ENCODE assay signal across 14 cellular contexts in the genomic region with DNA sequence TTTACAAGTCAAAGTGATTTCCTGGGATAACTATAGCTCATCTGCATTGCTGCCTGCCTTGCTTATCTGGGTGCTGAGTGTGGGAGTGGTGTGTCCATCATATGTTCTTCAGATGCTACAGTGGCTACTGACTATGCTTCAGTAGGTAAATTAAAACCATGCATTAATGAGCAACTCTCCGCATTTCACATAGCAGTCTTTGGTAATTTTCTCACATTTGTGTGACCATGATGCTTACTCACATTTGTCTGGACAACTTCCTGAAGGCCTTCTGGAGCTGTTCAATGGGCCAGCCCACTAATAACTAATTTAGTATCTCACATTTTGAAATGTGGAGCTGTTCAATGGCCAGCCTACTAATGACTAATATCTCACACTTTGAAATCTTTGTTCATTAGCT. TPM values are rescaled to one million over a fixed set of nuclear protein-coding genes. Genes with fewer than 3 reads are reported as not detected.
DNase-seq lines count a peak whose midpoint lies in the region; ATAC-seq, FAIRE-seq and TF ChIP-seq lines count a peak whose summit lies in the region.
"Had no signal": no experiment of that assay in that cellular context is flagged by ENCODE, and none has a peak within 500 bp of the region (broad histone marks: within the 10 kb centered on the region; RNA-seq: fewer than 3 reads in every experiment).

No MANE protein-coding gene starts in this region.

- intact Hi-C loops in natural killer cell (cut with micrococcal nuclease): loop anchor here (5.0 kb wide), 1 partner anchor 59 kb away; no protein-coding TSS in a partner anchor

- H3K27ac ChIP-seq in BLaER1 treated with 17β-estradiol and CSF1 and Interleukin-3, amounts not matched to agents 10 nM and 100 nM: peak overlapping the region in 2 of 11 experiments; percentile 40 to 67; a peak in 1 of 22 replicates
- H3K27ac ChIP-seq in GM23248: peak overlapping the region; percentile 39; the same call in 1 of the 2 replicates
- H3K27ac ChIP-seq: C4-2B, left ventricle myocardium inferior, SK-N-MC, testis had no signal

- H3K79me2 ChIP-seq in GM23248 (ENCODE audit: insufficient read depth): peaks cover 100% of the 10 kb centered on the region

- H3K27me3 ChIP-seq in BLaER1 treated with 17β-estradiol and CSF1 and Interleukin-3, amounts not matched to agents 10 nM and 100 nM: no peaks in the 10 kb centered on the region
- H3K27me3 ChIP-seq in GM23248 (replicated peaks; ENCODE audit: insufficient read depth) (no peaks in the 10 kb centered on the region), bronchial epithelial cell (ENCODE audit: control insufficient read depth, insufficient read depth, low read length) (no peaks in the 10 kb centered on the region)
- H3K27me3 ChIP-seq: testis had no signal

- H3K4me1 ChIP-seq in BLaER1 treated with 17β-estradiol and CSF1 and Interleukin-3, amounts not matched to agents 10 nM and 100 nM: peaks cover 41 to 84% (median 52%) of the 10 kb centered on the region in 10 experiments
- peaks cover 10% of the 10 kb centered on the region for H3K4me1 ChIP-seq in GM23248 (ENCODE audit: insufficient read depth)

- peaks cover 98 to 100% (median 100%) of the 10 kb centered on the region in 11 experiments for H4K20me1 ChIP-seq in BLaER1 treated with 17β-estradiol and CSF1 and Interleukin-3, amounts not matched to agents 10 nM and 100 nM
- H4K20me1 ChIP-seq in GM23248 (ENCODE audit: insufficient read depth): peaks cover 54% of the 10 kb centered on the region

- no peak for TF ChIP-seq CTCF in bronchial epithelial cell (IDR thresholded peaks at IDR 0.05; ENCODE audit: insufficient read depth, low read length, severe bottlenecking)
- TF ChIP-seq CTCF in natural killer cell (IDR thresholded peaks at IDR 0.05): no peak

- ATAC-seq in natural killer cell: peak in 2 of 3 donors; percentile 26
- ATAC-seq in HG03097 (IDR thresholded peaks at IDR 0.05; ENCODE audit: low FRiP score, unreplicated experiment): no peak

- 0 to 7% methylated on average over 1 of the region's 1 CpG for WGBS in GM23248 (ENCODE audit: low coverage in 1 of 2, low lambda C conversion rate in 2 of 2, missing lambda C conversion rate in 2 of 2), 2 experiments

- no peaks in the 10 kb centered on the region for H3K36me3 Mint-ChIP-seq in natural killer cell

- no peaks in the 10 kb centered on the region for H3K9me3 ChIP-seq in BLaER1 treated with 17β-estradiol and CSF1 and Interleukin-3, amounts not matched to agents 10 nM and 100 nM (replicated peaks in 1 of 11)
- H3K9me3 ChIP-seq in GM23248 (ENCODE audit: low read depth): no peaks in the 10 kb centered on the region
- H3K9me3 ChIP-seq: left ventricle myocardium inferior, testis had no signal

- no peaks in the 10 kb centered on the region for H3K27me3 Mint-ChIP-seq in natural killer cell (ENCODE audit: low read depth in 2 of 2)
- H3K27me3 Mint-ChIP-seq: brain had no signal

- H3K4me1 Mint-ChIP-seq in natural killer cell: peaks cover 53 to 57% of the 10 kb centered on the region in 2 donors

- H3K4me3 Mint-ChIP-seq in natural killer cell: peak overlapping the region; percentile 21
- H3K4me3 Mint-ChIP-seq: brain had no signal

- DNase-seq in GM23248 (peak; percentile 37), bronchial epithelial cell (ENCODE audit: low read depth) (peak; percentile 74), natural killer cell (no peak), NCI-H82 treated with DMSO at 0.1 percent for 48 hours (lab: John Stamatoyannopoulos, UW; ENCODE audit: unreplicated experiment) (no peak), SKM-1 treated with dmso at 0.1 percent for 144 hours (lab: John Stamatoyannopoulos, UW; ENCODE audit: unreplicated experiment) (no peak)
- DNase-seq in activated CD8-positive, alpha-beta memory T cell treated with anti-CD3 and anti-CD28 coated beads for 24 hours: no peak
- DNase-seq: left ventricle myocardium inferior, testis had no signal

- H3K4me2 ChIP-seq in BLaER1 treated with 17β-estradiol and CSF1 and Interleukin-3, amounts not matched to agents 10 nM and 100 nM: peak overlapping the region in 10 of 11 experiments; percentile 4 to 89 (median 76); a peak in 12 of 22 replicates
- no peak overlapping the region for H3K4me2 ChIP-seq in GM23248 (ENCODE audit: unreplicated experiment)

- no peaks in the 10 kb centered on the region for H3K9me2 ChIP-seq in GM23248 (ENCODE audit: insufficient read depth)

- no peak for FAIRE-seq in bronchial epithelial cell (lab: Jason Lieb, UNC)

- peaks cover 25 to 83% (median 69%) of the 10 kb centered on the region in 11 experiments; a peak in 21 of 22 replicates for H3K36me3 ChIP-seq in BLaER1 treated with 17β-estradiol and CSF1 and Interleukin-3, amounts not matched to agents 10 nM and 100 nM
- H3K36me3 ChIP-seq in GM23248 (ENCODE audit: low read depth) (0 out of 2 replicates have a peak, but pooled peaks cover 3% of the 10 kb centered on the region), bronchial epithelial cell (ENCODE audit: control insufficient read depth, insufficient read depth, low read length) (peaks cover 2% of the 10 kb centered on the region)
- H3K36me3 ChIP-seq: left ventricle myocardium inferior had no signal

- no peak overlapping the region for H2AFZ ChIP-seq in GM23248

- peaks cover 39% of the 10 kb centered on the region for H3F3A ChIP-seq in GM23248 (ENCODE audit: insufficient read depth)

- in situ Hi-C loops in GM23248 (cut with MboI): no loop called here

- peak overlapping the region; percentile 79 to 83 for H3K27ac Mint-ChIP-seq in natural killer cell

- H3K4me3 ChIP-seq in BLaER1 treated with 17β-estradiol and CSF1 and Interleukin-3, amounts not matched to agents 10 nM and 100 nM: no peak overlapping the region
- no peak overlapping the region for H3K4me3 ChIP-seq in GM23248
- H3K4me3 ChIP-seq in bronchial epithelial cell (ENCODE audit: low read depth, low read length): no peak overlapping the region
- H3K4me3 ChIP-seq: left ventricle myocardium inferior, SK-N-MC, testis had no signal

- H3K9ac ChIP-seq in BLaER1 treated with 17β-estradiol and CSF1 and Interleukin-3, amounts not matched to agents 10 nM and 100 nM: peak overlapping the region in 1 of 11 experiments; percentile 44; a peak in 1 of 22 replicates
- no peak overlapping the region for H3K9ac ChIP-seq in GM23248

- H3K9me3 Mint-ChIP-seq in natural killer cell: no peaks in the 10 kb centered on the region
- H3K9me3 Mint-ChIP-seq: brain had no signal

RNA-seq across cellular contexts. Expression of a gene that starts 23.4 kb away (rescaled TPM):
- total RNA-seq in GM23248 (2014; rRNA removed; shearing (Covaris generic)): 781 and 915 TPM in 2 replicates
- 996 and 1,025 TPM in 2 replicates for polyA plus RNA-seq in GM23248 (2016; fragmentation: Nextera tagmentation; extraction: Ambion mirVana)
- total RNA-seq in bronchial epithelial cell: 300 and 621 TPM in 2 replicates
- total RNA-seq in natural killer cell: 100 to 1,000 TPM; 342 to 372 (median 370) TPM

RNA-seq across cellular contexts. Expression of a gene that starts 23.8 kb away (rescaled TPM):
- total RNA-seq in GM23248 (2014; rRNA removed; shearing (Covaris generic)): 34.0 and 55.7 TPM in 2 replicates
- polyA plus RNA-seq in GM23248 (2016; fragmentation: Nextera tagmentation; extraction: Ambion mirVana): 52.2 and 55.0 TPM in 2 replicates
- total RNA-seq in bronchial epithelial cell (4.5 and 9.1 TPM in 2 replicates), natural killer cell (10 to 100 TPM; 35.4 to 40.7 (median 36.7) TPM)

RNA-seq across cellular contexts. Expression of a gene that starts 30.3 kb away (rescaled TPM):
- total RNA-seq in GM23248 (2014; rRNA removed; shearing (Covaris generic)): 201 and 229 TPM in 2 replicates
- polyA plus RNA-seq in GM23248 (2016; fragmentation: Nextera tagmentation; extraction: Ambion mirVana): 446 and 454 TPM in 2 replicates
- total RNA-seq in bronchial epithelial cell (533 and 633 TPM in 2 replicates), natural killer cell (10 to 100 TPM; 34.7 to 70.0 (median 59.1) TPM)

RNA-seq across cellular contexts. Expression of a gene that starts 33.9 kb away (rescaled TPM):
- total RNA-seq in GM23248 (2014; rRNA removed; shearing (Covaris generic)): 1.6 and 5.8 TPM in 2 replicates
- 1.5 and 1.7 TPM in 2 replicates for polyA plus RNA-seq in GM23248 (2016; fragmentation: Nextera tagmentation; extraction: Ambion mirVana)
- 0.79 and 2.2 TPM in 2 replicates for total RNA-seq in bronchial epithelial cell
- 10 to 100 TPM; 13.4 to 14.2 (median 14.0) TPM for total RNA-seq in natural killer cell
- total RNA-seq: H4 had no signal

RNA-seq across cellular contexts. Expression of a gene that starts 40.7 kb away (rescaled TPM):
- 10.9 and 18.7 TPM in 2 replicates for total RNA-seq in GM23248 (2014; rRNA removed; shearing (Covaris generic))
- polyA plus RNA-seq in GM23248 (2016; fragmentation: Nextera tagmentation; extraction: Ambion mirVana): 10.5 and 12.5 TPM in 2 replicates
- total RNA-seq in bronchial epithelial cell: 1.3 and 3.3 TPM in 2 replicates
- total RNA-seq in natural killer cell: 10 to 100 TPM; 28.7 to 36.5 (median 30.6) TPM

Comparison
In these comparisons a context has a peak if more than half of its experiments do, and no peak if none do; other contexts are left out.
1. DNase-seq: peak in GM23248 (single experiment) and bronchial epithelial cell (single experiment); none in natural killer cell (single experiment), NCI-H82 treated with DMSO at 0.1 percent for 48 hours (single experiment), activated CD8-positive, alpha-beta memory T cell treated with anti-CD3 and anti-CD28 coated beads for 24 hours (single experiment) and SKM-1 treated with dmso at 0.1 percent for 144 hours (single experiment).